ENCODE assay signal across 10 cellular contexts in the genomic region with DNA sequence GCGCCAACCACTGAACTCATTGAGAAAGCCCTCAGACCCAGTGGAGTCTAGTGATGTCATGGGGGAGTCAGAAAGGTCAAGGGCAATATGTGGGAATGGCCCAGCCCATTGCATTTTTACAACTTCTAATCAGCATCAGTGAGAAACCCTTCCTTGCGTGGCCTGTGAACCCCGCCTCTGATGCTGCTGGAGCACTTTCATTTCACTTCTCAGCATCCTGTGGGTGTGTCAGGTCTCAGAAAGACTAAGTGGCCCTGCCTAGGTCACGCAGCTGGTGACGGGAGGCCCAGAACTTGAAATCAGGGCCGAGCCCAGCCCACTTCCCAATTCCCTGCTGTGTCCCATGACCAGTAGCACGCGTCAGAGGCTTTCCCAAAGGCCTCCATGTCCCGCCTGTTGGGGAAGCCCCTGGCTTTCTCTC. TPM values are rescaled to one million over a fixed set of nuclear protein-coding genes. Genes with fewer than 3 reads are reported as not detected.
DNase-seq lines count a peak whose midpoint lies in the region; ATAC-seq and TF ChIP-seq lines count a peak whose summit lies in the region.
"Had no signal": no experiment of that assay in that cellular context is flagged by ENCODE, and none has a peak within 500 bp of the region (broad histone marks: within the 10 kb centered on the region; RNA-seq: fewer than 3 reads in every experiment).

No MANE protein-coding gene starts in this region.

- no peaks in the 10 kb centered on the region for H3K9me3 Mint-ChIP-seq in CD4-positive, alpha-beta T cell
- H3K9me3 Mint-ChIP-seq in natural killer cell treated with Interleukin-12 subunit alpha and Interleukin-12 subunit beta and Interleukin-15 and Interleukin-18, amount 100 ng/mL, for 72 hours: no peaks in the 10 kb centered on the region

- no peaks in the 10 kb centered on the region for H3K27me3 Mint-ChIP-seq in CD4-positive, alpha-beta T cell
- H3K27me3 Mint-ChIP-seq in natural killer cell treated with Interleukin-12 subunit alpha and Interleukin-12 subunit beta and Interleukin-15 and Interleukin-18, amount 100 ng/mL, for 72 hours: no peaks in the 10 kb centered on the region

- H3K4me1 Mint-ChIP-seq in CD4-positive, alpha-beta T cell (ENCODE audit: low read depth): peaks cover 57% of the 10 kb centered on the region
- H3K4me1 Mint-ChIP-seq in natural killer cell treated with Interleukin-12 subunit alpha and Interleukin-12 subunit beta and Interleukin-15 and Interleukin-18, amount 100 ng/mL, for 72 hours (ENCODE audit: low read depth in 2 of 2): peaks cover 13 to 33% of the 10 kb centered on the region in 2 donors

- peak; percentile 35 to 61 (median 51) for DNase-seq in CD4-positive, alpha-beta T cell
- peak; percentile 27 for DNase-seq in activated T-cell treated with anti-CD3 and anti-CD28 coated beads for 1 hour (ENCODE audit: low read depth)
- no peak for DNase-seq in natural killer cell treated with Interleukin-12 subunit alpha and Interleukin-12 subunit beta and Interleukin-15 and Interleukin-18, amount 100 ng/mL, for 72 hours (ENCODE audit: low spot score)
- DNase-seq in HEK293T (ENCODE audit: extremely low spot score): no peak
- no peak for DNase-seq in DMS 273 treated with DMSO at 0.1 percent for 48 hours (lab: John Stamatoyannopoulos, UW)
- DNase-seq in NCI-H1694 treated with DMSO at 0.1 percent for 48 hours (lab: John Stamatoyannopoulos, UW): no peak
- no peak for DNase-seq in anterior cingulate cortex (lab: John Stamatoyannopoulos, UW)
- DNase-seq: BE2C had no signal

- POLR2A ChIA-PET in CD4-positive, alpha-beta T cell (lab: Charles Lee): interaction anchor here (0.6 to 4.5 kb wide), 4 partner anchors 9 to 67 kb away, joined by 4 to 28 read pairs (median 6); a partner anchor contains a TSS
- POLR2A ChIA-PET in HEK293T (lab: Yijun Ruan, JAX): no interaction called here

- intact Hi-C loops in CD4-positive, alpha-beta T cell (cut with DNase I, micrococcal nuclease): loop anchor here (5.0 kb wide), 1 partner anchor 68 kb away; a partner anchor contains a TSS

- CTCF ChIA-PET in CD4-positive, alpha-beta T cell (lab: Charles Lee): interaction anchor here (1.3 kb wide), 1 partner anchor 21 kb away, joined by 3 read pairs; no protein-coding TSS in a partner anchor
- CTCF ChIA-PET in HEK293T (lab: Yijun Ruan, JAX): interaction anchor here (0.6 to 0.7 kb wide), 2 partner anchors 205 to 220 kb away, joined by 3 to 10 read pairs; no protein-coding TSS in a partner anchor

- no peaks in the 10 kb centered on the region for H3K9me3 ChIP-seq in CD4-positive, alpha-beta T cell (ENCODE audit: control insufficient read depth, low read length)
- H3K9me3 ChIP-seq: BE2C had no signal

- peak; percentile 76 for ATAC-seq in CD4-positive, alpha-beta T cell (ENCODE audit: poor library complexity)
- peak; percentile 48 for ATAC-seq in HG03108 (IDR thresholded peaks at IDR 0.05; ENCODE audit: unreplicated experiment)
- ATAC-seq in natural killer cell treated with Interleukin-12 subunit alpha and Interleukin-12 subunit beta and Interleukin-15 and Interleukin-18, amount 100 ng/mL, for 72 hours: peak; percentile 70 to 85

- no peaks in the 10 kb centered on the region for H3K27me3 ChIP-seq in CD4-positive, alpha-beta T cell (ENCODE audit: control insufficient read depth, insufficient read depth, low read length)
- H3K27me3 ChIP-seq: BE2C had no signal

- H3K36me3 Mint-ChIP-seq in CD4-positive, alpha-beta T cell (ENCODE audit: low read depth): no peaks in the 10 kb centered on the region
- H3K36me3 Mint-ChIP-seq in natural killer cell treated with Interleukin-12 subunit alpha and Interleukin-12 subunit beta and Interleukin-15 and Interleukin-18, amount 100 ng/mL, for 72 hours: no peaks in the 10 kb centered on the region

- peak overlapping the region; percentile 12 for H3K4me3 Mint-ChIP-seq in CD4-positive, alpha-beta T cell
- H3K4me3 Mint-ChIP-seq in natural killer cell treated with Interleukin-12 subunit alpha and Interleukin-12 subunit beta and Interleukin-15 and Interleukin-18, amount 100 ng/mL, for 72 hours: peak overlapping the region; percentile 39

- H3K27ac ChIP-seq in CD4-positive, alpha-beta T cell (ENCODE audit: low read depth, low read length): peak overlapping the region; percentile 57

- peak overlapping the region; percentile 90 for H3K27ac Mint-ChIP-seq in CD4-positive, alpha-beta T cell
- peak overlapping the region; percentile 35 to 68 for H3K27ac Mint-ChIP-seq in natural killer cell treated with Interleukin-12 subunit alpha and Interleukin-12 subunit beta and Interleukin-15 and Interleukin-18, amount 100 ng/mL, for 72 hours

- no peak for TF ChIP-seq CTCF in CD4-positive, alpha-beta T cell (IDR thresholded peaks at IDR 0.05)

TF ChIP-seq in HEK293T, 16 proteins besides CTCF, POLR2A, EP300 and RAD21:
- TF ChIP-seq SUZ12 (IDR thresholded peaks at IDR 0.05) (no peak), L3MBTL2 (conservative IDR thresholded peaks at IDR 0.05) (no peak), NFRKB (IDR thresholded peaks at IDR 0.05) (no peak), FOXM1 (IDR thresholded peaks at IDR 0.05; ENCODE audit: borderline replicate concordance) (no peak), CTBP1 (IDR thresholded peaks at IDR 0.05; ENCODE audit: borderline replicate concordance) (no peak), ELF4 (IDR thresholded peaks at IDR 0.05) (no peak), ZNF384 (IDR thresholded peaks at IDR 0.05) (no peak), BHLHE40 (IDR thresholded peaks at IDR 0.05; ENCODE audit: borderline replicate concordance) (no peak), TARDBP (IDR thresholded peaks at IDR 0.05) (no peak), HDGF (IDR thresholded peaks at IDR 0.05; ENCODE audit: borderline replicate concordance) (no peak), LEF1 (IDR thresholded peaks at IDR 0.05; ENCODE audit: borderline replicate concordance) (no peak), SP1 (IDR thresholded peaks at IDR 0.05) (no peak), ARNT (IDR thresholded peaks at IDR 0.05) (no peak), FOXA1 (IDR thresholded peaks at IDR 0.05) (no peak), FOXK2 (IDR thresholded peaks at IDR 0.05) (no peak)
- TF ChIP-seq, protein P1, sequence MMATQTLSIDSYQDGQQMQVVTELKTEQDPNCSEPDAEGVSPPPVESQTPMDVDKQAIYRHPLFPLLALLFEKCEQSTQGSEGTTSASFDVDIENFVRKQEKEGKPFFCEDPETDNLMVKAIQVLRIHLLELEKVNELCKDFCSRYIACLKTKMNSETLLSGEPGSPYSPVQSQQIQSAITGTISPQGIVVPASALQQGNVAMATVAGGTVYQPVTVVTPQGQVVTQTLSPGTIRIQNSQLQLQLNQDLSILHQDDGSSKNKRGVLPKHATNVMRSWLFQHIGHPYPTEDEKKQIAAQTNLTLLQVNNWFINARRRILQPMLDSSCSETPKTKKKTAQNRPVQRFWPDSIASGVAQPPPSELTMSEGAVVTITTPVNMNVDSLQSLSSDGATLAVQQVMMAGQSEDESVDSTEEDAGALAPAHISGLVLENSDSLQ (IDR thresholded peaks at IDR 0.05): no peak

RNA-seq across cellular contexts. Expression of a gene that starts 6.1 kb away (rescaled TPM):
- 1 to 10 TPM in 1 of 2 experiments, under 1 TPM in 1; 0.66 to 1.2 TPM for total RNA-seq in CD4-positive, alpha-beta T cell
- not detected for total RNA-seq in natural killer cell treated with Interleukin-12 subunit alpha and Interleukin-12 subunit beta and Interleukin-15 and Interleukin-18, amount 100 ng/mL, for 72 hours
- total RNA-seq: chondrocyte had no signal

RNA-seq across cellular contexts. Expression of a gene that starts 45.9 kb away (rescaled TPM):
- total RNA-seq in CD4-positive, alpha-beta T cell: 1 to 10 TPM in 1 of 2 experiments, under 1 TPM in 1; 0.81 to 1.1 TPM
- total RNA-seq in natural killer cell treated with Interleukin-12 subunit alpha and Interleukin-12 subunit beta and Interleukin-15 and Interleukin-18, amount 100 ng/mL, for 72 hours: under 1 TPM in 1 of 2 donors, not detected in 1; 0.29 TPM
- total RNA-seq: chondrocyte had no signal

Comparison
In these comparisons a context has a peak if more than half of its experiments do, and no peak if none do; other contexts are left out.
1. DNase-seq: peak in CD4-positive, alpha-beta T cell (10 of 10) and activated T-cell treated with anti-CD3 and anti-CD28 coated beads for 1 hour (single experiment); none in natural killer cell treated with Interleukin-12 subunit alpha and Interleukin-12 subunit beta and Interleukin-15 and Interleukin-18, amount 100 ng/mL, for 72 hours (single experiment), HEK293T (single experiment), DMS 273 treated with DMSO at 0.1 percent for 48 hours (single experiment), NCI-H1694 treated with DMSO at 0.1 percent for 48 hours (single experiment) and anterior cingulate cortex (0 of 58).
2. Peak in every context shown above with its lines, with median percentiles within 50 percentile points of each other: ATAC-seq.